31 cellular contexts compared by ENCODE assay signal in the genomic region with DNA sequence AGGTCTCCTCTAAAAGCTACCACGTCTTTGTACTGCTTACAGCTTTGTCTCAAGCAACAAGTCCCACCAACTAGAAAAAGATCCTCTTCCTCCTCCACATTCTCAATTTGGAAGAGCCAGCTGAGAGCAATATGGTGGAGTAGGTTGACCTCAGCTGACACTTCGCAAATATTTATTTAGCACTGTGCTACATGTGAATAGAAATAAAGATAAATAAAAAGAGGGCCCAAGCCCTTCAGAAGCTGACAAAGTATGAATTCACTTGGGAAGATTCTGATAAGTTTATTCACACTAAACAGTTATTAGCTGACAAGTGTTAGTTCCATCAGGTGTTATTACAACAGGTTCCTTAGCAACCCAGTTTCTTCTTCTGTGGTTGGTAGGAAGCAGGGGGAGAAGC.
"Had no signal": no experiment of that assay in that cellular context is flagged by ENCODE, and none has a peak within 500 bp of the region (broad histone marks: within the 10 kb centered on the region; RNA-seq: fewer than 3 reads in every experiment).

No MANE protein-coding gene starts in this region.

- H3K4me3 Mint-ChIP-seq: activated CD4-positive, alpha-beta memory T cell treated with anti-CD3 and anti-CD28 coated beads, Interleukin-2, amount 10 ng/mL, durations not matched to agents 7 days and 5 days; activated CD4-positive, alpha-beta T cell treated with anti-CD3 and anti-CD28 coated beads, Interleukin-2, amount 10 ng/mL, durations not matched to agents 24 days and 14 days; activated naive CD4-positive, alpha-beta T cell treated with anti-CD3 and anti-CD28 coated beads, Interleukin-2, amount 50 U/mL, for 24 hours; activated naive CD8-positive, alpha-beta T cell treated with anti-CD3 and anti-CD28 coated beads, Interleukin-2, amount 50 U/mL, for 24 hours; activated T-cell treated with anti-CD3 and anti-CD28 coated beads, Interleukin-2, amount 50 U/mL, for 24 hours; memory B cell; naive thymus-derived CD8-positive, alpha-beta T cell; neural crest cell; stimulated activated memory B cell treated with anti-CD40 and anti-IgM and Interleukin-4, amounts not matched to agents 10 μg/mL and 1 μg/mL and 100 μg/mL, for 72 hours; stimulated activated naive CD8-positive, alpha-beta T cell treated with anti-CD3 and anti-CD28 coated beads, Interleukin-15, amount 100 ng/mL, for 72 hours had no signal

- H3K36me3 ChIP-seq: gastrocnemius medialis, right atrium auricular region, thyroid gland, upper lobe of left lung, vagina had no signal

- H3K4me3 ChIP-seq: coronary artery, dorsolateral prefrontal cortex, gastrocnemius medialis, hepatocyte, right atrium auricular region, smooth muscle cell, thyroid gland, upper lobe of left lung, vagina had no signal

- H3K9me3 ChIP-seq: gastrocnemius medialis, thyroid gland, upper lobe of left lung, vagina had no signal

- H3K4me1 ChIP-seq: gastrocnemius medialis, upper lobe of left lung, vagina had no signal

- H3K27ac Mint-ChIP-seq: activated CD4-positive, alpha-beta memory T cell treated with anti-CD3 and anti-CD28 coated beads, Interleukin-2, amount 10 ng/mL, durations not matched to agents 7 days and 5 days; activated CD4-positive, alpha-beta T cell treated with anti-CD3 and anti-CD28 coated beads, Interleukin-2, amount 10 ng/mL, durations not matched to agents 24 days and 14 days; activated naive CD4-positive, alpha-beta T cell treated with anti-CD3 and anti-CD28 coated beads, Interleukin-2, amount 50 U/mL, for 24 hours; activated naive CD8-positive, alpha-beta T cell treated with anti-CD3 and anti-CD28 coated beads, Interleukin-2, amount 50 U/mL, for 24 hours; activated T-cell treated with anti-CD3 and anti-CD28 coated beads, Interleukin-2, amount 50 U/mL, for 24 hours; memory B cell; naive thymus-derived CD8-positive, alpha-beta T cell; stimulated activated memory B cell treated with anti-CD40 and anti-IgM and Interleukin-4, amounts not matched to agents 10 μg/mL and 1 μg/mL and 100 μg/mL, for 72 hours; stimulated activated naive CD8-positive, alpha-beta T cell treated with anti-CD3 and anti-CD28 coated beads, Interleukin-15, amount 100 ng/mL, for 72 hours had no signal

- H3K27ac ChIP-seq: coronary artery, dorsolateral prefrontal cortex, gastrocnemius medialis, hepatocyte, thyroid gland, upper lobe of left lung, vagina had no signal

- DNase-seq: activated CD4-positive, alpha-beta memory T cell treated with anti-CD3 and anti-CD28 coated beads, Interleukin-2, amount 10 ng/mL, durations not matched to agents 7 days and 5 days; activated CD4-positive, alpha-beta T cell treated with anti-CD3 and anti-CD28 coated beads, Interleukin-2, amount 10 ng/mL, durations not matched to agents 24 days and 14 days; activated CD4-positive, CD25-positive, alpha-beta regulatory T cell treated with anti-CD3 and anti-CD28 coated beads, Interleukin-2, amount 50 U/mL, for 72 hours; activated CD8-positive, alpha-beta memory T cell treated with anti-CD3 and anti-CD28 coated beads, Interleukin-2, amount 50 U/mL, for 48 hours; activated gamma-delta T cell treated with Interleukin-2 at 50 U/mL for 16 hours; activated naive CD8-positive, alpha-beta T cell treated with anti-CD3 and anti-CD28 coated beads, Interleukin-2, amount 50 U/mL, for 24 hours; activated T-cell treated with anti-CD3 and anti-CD28 coated beads, Interleukin-2, amount 50 U/mL, for 24 hours; cerebellar nuclear complex; dorsolateral prefrontal cortex; effector memory CD4-positive, alpha-beta T cell; gastrocnemius medialis; glutamatergic neuron; islet precursor cell; naive thymus-derived CD8-positive, alpha-beta T cell; nucleus accumbens; stimulated activated CD4-positive, alpha-beta T cell treated with anti-CD3 and anti-CD28 coated beads, Interleukin-1b, Interleukin-23, amount 100 ng/mL, for 48 hours; stimulated activated CD4-positive, alpha-beta T cell treated with anti-CD3 and anti-CD28 coated beads, Interleukin-4, amount 100 ng/mL, for 4 hours; stimulated activated CD8-positive, alpha-beta memory T cell treated with anti-CD3 and anti-CD28 coated beads, Interleukin-4, amount 100 ng/mL, for 48 hours; stimulated activated naive CD8-positive, alpha-beta T cell treated with anti-CD3 and anti-CD28 coated beads, Interleukin-15, amount 100 ng/mL, for 72 hours; T-helper 2 cell; thyroid gland; upper lobe of left lung had no signal

- H3K9me3 Mint-ChIP-seq: activated CD4-positive, alpha-beta memory T cell treated with anti-CD3 and anti-CD28 coated beads, Interleukin-2, amount 10 ng/mL, durations not matched to agents 7 days and 5 days; activated CD4-positive, alpha-beta T cell treated with anti-CD3 and anti-CD28 coated beads, Interleukin-2, amount 10 ng/mL, durations not matched to agents 24 days and 14 days; activated naive CD4-positive, alpha-beta T cell treated with anti-CD3 and anti-CD28 coated beads, Interleukin-2, amount 50 U/mL, for 24 hours; activated naive CD8-positive, alpha-beta T cell treated with anti-CD3 and anti-CD28 coated beads, Interleukin-2, amount 50 U/mL, for 24 hours; activated T-cell treated with anti-CD3 and anti-CD28 coated beads, Interleukin-2, amount 50 U/mL, for 24 hours; memory B cell; neural crest cell; stimulated activated memory B cell treated with anti-CD40 and anti-IgM and Interleukin-4, amounts not matched to agents 10 μg/mL and 1 μg/mL and 100 μg/mL, for 72 hours; stimulated activated naive CD8-positive, alpha-beta T cell treated with anti-CD3 and anti-CD28 coated beads, Interleukin-15, amount 100 ng/mL, for 72 hours had no signal

- H3K79me2 ChIP-seq: hepatocyte had no signal

- H3K36me3 Mint-ChIP-seq: activated naive CD4-positive, alpha-beta T cell treated with anti-CD3 and anti-CD28 coated beads, Interleukin-2, amount 50 U/mL, for 24 hours; memory B cell; naive thymus-derived CD8-positive, alpha-beta T cell; stimulated activated memory B cell treated with anti-CD40 and anti-IgM and Interleukin-4, amounts not matched to agents 10 μg/mL and 1 μg/mL and 100 μg/mL, for 72 hours had no signal

- H3K4me1 Mint-ChIP-seq: activated CD4-positive, alpha-beta memory T cell treated with anti-CD3 and anti-CD28 coated beads, Interleukin-2, amount 10 ng/mL, durations not matched to agents 7 days and 5 days; activated CD4-positive, alpha-beta T cell treated with anti-CD3 and anti-CD28 coated beads, Interleukin-2, amount 10 ng/mL, durations not matched to agents 24 days and 14 days; activated naive CD4-positive, alpha-beta T cell treated with anti-CD3 and anti-CD28 coated beads, Interleukin-2, amount 50 U/mL, for 24 hours; activated naive CD8-positive, alpha-beta T cell treated with anti-CD3 and anti-CD28 coated beads, Interleukin-2, amount 50 U/mL, for 24 hours; memory B cell; naive thymus-derived CD8-positive, alpha-beta T cell; neural crest cell; stimulated activated memory B cell treated with anti-CD40 and anti-IgM and Interleukin-4, amounts not matched to agents 10 μg/mL and 1 μg/mL and 100 μg/mL, for 72 hours; stimulated activated naive CD8-positive, alpha-beta T cell treated with anti-CD3 and anti-CD28 coated beads, Interleukin-15, amount 100 ng/mL, for 72 hours had no signal

- H2AFZ ChIP-seq: hepatocyte had no signal

- H3K27me3 ChIP-seq: gastrocnemius medialis, hepatocyte, right atrium auricular region, thyroid gland, upper lobe of left lung, vagina had no signal

- ATAC-seq: activated naive CD8-positive, alpha-beta T cell treated with anti-CD3 and anti-CD28 coated beads, Interleukin-2, amount 50 U/mL, for 24 hours; gastrocnemius medialis; naive thymus-derived CD8-positive, alpha-beta T cell; stimulated activated memory B cell treated with anti-CD40 and anti-IgM and Interleukin-4, amounts not matched to agents 10 μg/mL and 1 μg/mL and 100 μg/mL, for 72 hours; stimulated activated naive CD8-positive, alpha-beta T cell treated with anti-CD3 and anti-CD28 coated beads, Interleukin-15, amount 100 ng/mL, for 72 hours had no signal

- H3K27me3 Mint-ChIP-seq: activated CD4-positive, alpha-beta memory T cell treated with anti-CD3 and anti-CD28 coated beads, Interleukin-2, amount 10 ng/mL, durations not matched to agents 7 days and 5 days; activated CD4-positive, alpha-beta T cell treated with anti-CD3 and anti-CD28 coated beads, Interleukin-2, amount 10 ng/mL, durations not matched to agents 24 days and 14 days; activated naive CD8-positive, alpha-beta T cell treated with anti-CD3 and anti-CD28 coated beads, Interleukin-2, amount 50 U/mL, for 24 hours; activated T-cell treated with anti-CD3 and anti-CD28 coated beads, Interleukin-2, amount 50 U/mL, for 24 hours; memory B cell had no signal

- H3K4me2 ChIP-seq: hepatocyte, smooth muscle cell had no signal
